28 cellular contexts compared by ENCODE assay signal in the genomic region with DNA sequence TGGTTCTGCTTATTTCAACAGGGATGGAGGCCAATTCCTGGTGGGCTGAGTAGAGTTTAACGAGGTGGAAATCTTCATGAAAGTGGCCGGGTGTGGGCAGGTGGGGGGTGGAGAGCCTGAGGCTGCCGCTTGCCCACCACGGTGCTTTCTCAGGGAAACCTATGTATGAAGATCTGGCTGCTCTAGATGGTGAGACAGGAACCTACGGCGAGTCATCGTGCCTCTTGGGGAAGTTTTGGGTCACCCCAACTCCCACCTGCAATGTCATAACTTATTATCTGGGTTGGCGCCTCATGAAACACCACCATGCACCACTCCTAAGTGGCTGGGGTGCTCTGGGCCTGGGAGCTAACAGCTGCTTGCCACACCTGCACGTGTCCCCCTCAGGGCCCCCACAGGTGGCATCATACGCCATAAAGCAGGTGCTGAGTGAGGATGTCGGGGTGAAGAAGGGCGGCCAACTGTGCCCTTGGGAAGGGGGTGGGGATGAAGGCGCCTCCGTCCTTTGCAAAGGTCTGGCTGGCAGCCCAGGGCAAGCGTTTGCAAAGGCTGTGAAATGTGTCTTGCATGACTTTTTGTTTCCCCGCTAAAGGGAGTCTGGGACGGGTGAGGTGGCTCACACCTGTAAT.
"Had no signal": no experiment of that assay in that cellular context is flagged by ENCODE, and none has a peak within 500 bp of the region (broad histone marks: within the 10 kb centered on the region; RNA-seq: fewer than 3 reads in every experiment).

No MANE protein-coding gene starts in this region.

- ATAC-seq: gastroesophageal sphincter; lower lobe of right lung; naive thymus-derived CD8-positive, alpha-beta T cell; SK-N-SH treated with all-trans-retinoic acid at 6 μM for 48 hours; T-helper 17 cell had no signal

- DNase-seq: activated CD4-positive, alpha-beta memory T cell treated with anti-CD3 and anti-CD28 coated beads for 36 hours; activated CD4-positive, CD25-positive, alpha-beta regulatory T cell treated with anti-CD3 and anti-CD28 coated beads, Interleukin-2, amount 50 U/mL, for 72 hours; activated effector memory CD4-positive, alpha-beta T cell treated with anti-CD3 and anti-CD28 coated beads, Interleukin-2, amount 50 U/mL, for 16 hours; activated naive CD4-positive, alpha-beta T cell treated with anti-CD3 and anti-CD28 coated beads for 36 hours; activated naive CD8-positive, alpha-beta T cell treated with anti-CD3 and anti-CD28 coated beads, Interleukin-2, amount 10 ng/mL, durations not matched to agents 7 days and 5 days; amniotic stem cell; brain microvascular endothelial cell; effector memory CD4-positive, alpha-beta T cell; erythroblast; hippocampal formation; lower lobe of right lung; mesenchymal stem cell; naive thymus-derived CD8-positive, alpha-beta T cell; occipital lobe; stimulated activated naive CD4-positive, alpha-beta T cell; substantia nigra; thyroid gland; upper lobe of left lung had no signal

- H3K36me3 Mint-ChIP-seq: activated CD4-positive, alpha-beta memory T cell treated with anti-CD3 and anti-CD28 coated beads for 36 hours had no signal

- H3K36me3 ChIP-seq: brain microvascular endothelial cell, gastroesophageal sphincter, lower lobe of right lung, right atrium auricular region, thyroid gland, upper lobe of left lung, vagina had no signal

- H3K4me3 ChIP-seq: coronary artery, dorsolateral prefrontal cortex, gastroesophageal sphincter, lower lobe of right lung, right atrium auricular region, thyroid gland, upper lobe of left lung, vagina had no signal

- H3K9me3 ChIP-seq: gastroesophageal sphincter, lower lobe of right lung, right atrium auricular region, thyroid gland, upper lobe of left lung, vagina had no signal

- H3K4me1 Mint-ChIP-seq: neural crest cell, T-helper 17 cell had no signal

- H3K27ac Mint-ChIP-seq: activated CD4-positive, alpha-beta memory T cell treated with anti-CD3 and anti-CD28 coated beads for 36 hours; activated naive CD4-positive, alpha-beta T cell treated with anti-CD3 and anti-CD28 coated beads for 36 hours; activated naive CD8-positive, alpha-beta T cell treated with anti-CD3 and anti-CD28 coated beads, Interleukin-2, amount 10 ng/mL, durations not matched to agents 7 days and 5 days; activated T-helper 1 cell treated with anti-CD3 and anti-CD28 coated beads, Interleukin-12 subunit alpha, Interleukin-12 subunit beta, Interleukin-2, Interleukin-4 antibody, amounts not matched to agents 30 ng/mL and 10 ng/mL and 1 ng/mL, durations not matched to agents 14 hours and 24 hours and 36 hours; T-helper 17 cell had no signal

- H3K27ac ChIP-seq: brain microvascular endothelial cell, coronary artery, dorsolateral prefrontal cortex, gastroesophageal sphincter, lower lobe of right lung, right atrium auricular region, thyroid gland, upper lobe of left lung, vagina had no signal

- H3K4me3 Mint-ChIP-seq: activated CD4-positive, alpha-beta memory T cell treated with anti-CD3 and anti-CD28 coated beads for 36 hours; activated naive CD4-positive, alpha-beta T cell treated with anti-CD3 and anti-CD28 coated beads for 36 hours; activated naive CD8-positive, alpha-beta T cell treated with anti-CD3 and anti-CD28 coated beads, Interleukin-2, amount 10 ng/mL, durations not matched to agents 7 days and 5 days; activated T-helper 1 cell treated with anti-CD3 and anti-CD28 coated beads, Interleukin-12 subunit alpha, Interleukin-12 subunit beta, Interleukin-2, Interleukin-4 antibody, amounts not matched to agents 30 ng/mL and 10 ng/mL and 1 ng/mL, durations not matched to agents 14 hours and 24 hours and 36 hours; naive thymus-derived CD8-positive, alpha-beta T cell; neural crest cell; T-helper 17 cell had no signal

- H3K27me3 ChIP-seq: right atrium auricular region, thyroid gland, upper lobe of left lung, vagina had no signal

- H3K27me3 Mint-ChIP-seq: activated naive CD8-positive, alpha-beta T cell treated with anti-CD3 and anti-CD28 coated beads, Interleukin-2, amount 10 ng/mL, durations not matched to agents 7 days and 5 days had no signal

- H3K4me1 ChIP-seq: gastroesophageal sphincter, lower lobe of right lung, right atrium auricular region, thyroid gland, vagina had no signal

- FAIRE-seq: astrocyte had no signal

- H3K9me3 Mint-ChIP-seq: activated CD4-positive, alpha-beta memory T cell treated with anti-CD3 and anti-CD28 coated beads for 36 hours; activated naive CD4-positive, alpha-beta T cell treated with anti-CD3 and anti-CD28 coated beads for 36 hours; activated naive CD8-positive, alpha-beta T cell treated with anti-CD3 and anti-CD28 coated beads, Interleukin-2, amount 10 ng/mL, durations not matched to agents 7 days and 5 days; naive thymus-derived CD8-positive, alpha-beta T cell; neural crest cell had no signal
